ENCODE assay signal across 26 cellular contexts in the genomic region with DNA sequence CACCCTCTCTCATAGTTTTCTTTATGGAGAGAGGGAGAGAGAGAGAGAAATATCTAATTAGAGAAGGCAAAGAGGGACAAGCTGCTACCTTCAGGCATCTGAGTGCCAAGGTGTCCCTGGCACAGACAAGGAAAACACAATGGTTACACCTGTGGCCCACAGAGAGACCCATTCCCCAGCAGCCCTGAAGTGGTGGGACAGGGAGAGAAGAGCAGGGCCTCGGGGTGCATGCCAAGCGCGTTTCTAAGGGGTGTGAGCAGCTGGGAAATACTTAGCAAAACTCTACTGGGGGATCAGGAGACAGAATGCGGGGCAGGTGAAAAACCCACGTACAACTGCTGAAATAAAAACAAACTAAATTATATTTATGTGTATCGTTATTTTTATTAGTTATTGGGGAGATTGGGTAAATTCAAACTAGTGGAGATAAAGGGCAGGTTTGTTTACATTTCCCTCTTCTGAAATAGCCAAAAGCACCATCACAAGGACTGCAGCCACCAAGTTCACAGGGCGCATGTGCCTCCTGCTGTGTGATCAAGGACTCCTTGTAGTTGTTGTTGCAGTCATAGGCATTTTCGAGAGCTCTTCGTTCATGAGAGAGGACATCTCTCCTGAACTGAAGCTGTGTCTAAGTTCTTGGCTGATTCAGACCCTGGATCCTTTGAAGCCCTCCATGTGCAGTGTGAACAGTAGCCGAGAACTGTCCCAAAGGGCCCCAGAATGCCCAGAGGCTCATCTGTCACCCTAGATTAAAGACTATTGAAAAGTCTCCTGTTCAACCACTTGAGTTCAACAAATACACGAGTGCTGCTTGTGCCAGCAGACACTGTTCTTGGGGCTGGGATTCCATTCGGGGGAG. TPM values are rescaled to one million over a fixed set of nuclear protein-coding genes. Genes with fewer than 3 reads are reported as not detected.
"Had no signal": no experiment of that assay in that cellular context is flagged by ENCODE, and none has a peak within 500 bp of the region (broad histone marks: within the 10 kb centered on the region; RNA-seq: fewer than 3 reads in every experiment).

No MANE protein-coding gene starts in this region.

- H3K9me3 ChIP-seq: lower lobe of right lung, prostate gland, spleen, testis, transverse colon, uterus had no signal

- H3K27me3 ChIP-seq: dorsolateral prefrontal cortex, hepatocyte, spleen, testis, transverse colon, uterus had no signal

- H3K4me2 ChIP-seq: hepatocyte had no signal

- H3K4me1 ChIP-seq: lower lobe of right lung, parathyroid adenoma, prostate gland, spleen, testis, transverse colon, uterus had no signal

- H3K4me3 Mint-ChIP-seq: nephron; stimulated activated naive B cell treated with anti-CD40 and anti-IgM and Interleukin-4, amounts not matched to agents 10 μg/mL and 1 μg/mL and 100 μg/mL, for 72 hours; stimulated activated naive CD8-positive, alpha-beta T cell treated with anti-CD3 and anti-CD28 coated beads, Interleukin-15, amount 100 ng/mL, for 72 hours had no signal

- H3K9me3 Mint-ChIP-seq: nephron; stimulated activated naive CD8-positive, alpha-beta T cell treated with anti-CD3 and anti-CD28 coated beads, Interleukin-15, amount 100 ng/mL, for 72 hours had no signal

- H3K4me3 ChIP-seq: dorsolateral prefrontal cortex, hepatocyte, lower lobe of right lung, prostate gland, spleen, testis, transverse colon, uterus had no signal

- H3K4me1 Mint-ChIP-seq: nephron; stimulated activated naive B cell treated with anti-CD40 and anti-IgM and Interleukin-4, amounts not matched to agents 10 μg/mL and 1 μg/mL and 100 μg/mL, for 72 hours; stimulated activated naive CD8-positive, alpha-beta T cell treated with anti-CD3 and anti-CD28 coated beads, Interleukin-15, amount 100 ng/mL, for 72 hours had no signal

- H3K36me3 ChIP-seq: lower lobe of right lung, prostate gland, spleen, transverse colon, uterus had no signal

- H3K9ac ChIP-seq: parathyroid adenoma had no signal

- H3K27me3 Mint-ChIP-seq: stimulated activated naive B cell treated with anti-CD40 and anti-IgM and Interleukin-4, amounts not matched to agents 10 μg/mL and 1 μg/mL and 100 μg/mL, for 72 hours had no signal

- DNase-seq: cortex of kidney; dorsolateral prefrontal cortex; effector CD8-positive, alpha-beta T cell; foreskin melanocyte; head of caudate nucleus; kidney; left cardiac atrium; lower lobe of right lung; mesenchymal stem cell; midbrain; occipital lobe; spleen; stimulated activated CD4-positive, alpha-beta T cell treated with anti-CD3 and anti-CD28 coated beads, Interleukin-15, amount 100 ng/mL, for 24 hours; stimulated activated CD4-positive, alpha-beta T cell treated with anti-CD3 and anti-CD28 coated beads, Interleukin-1b, Interleukin-23, amount 100 ng/mL, for 48 hours; stimulated activated CD4-positive, alpha-beta T cell treated with anti-CD3 and anti-CD28 coated beads, Interleukin-4, amount 100 ng/mL, for 24 hours; stimulated activated naive B cell treated with anti-CD40 and anti-IgM and Interleukin-4, amounts not matched to agents 10 μg/mL and 1 μg/mL and 100 μg/mL, for 72 hours; stimulated activated naive CD8-positive, alpha-beta T cell treated with anti-CD3 and anti-CD28 coated beads, Interleukin-15, amount 100 ng/mL, for 72 hours; testis; transverse colon; uterus had no signal

- H3K79me2 ChIP-seq: hepatocyte, parathyroid adenoma had no signal

- H2AFZ ChIP-seq: hepatocyte, parathyroid adenoma had no signal

- H3K27ac ChIP-seq: dorsolateral prefrontal cortex, hepatocyte, lower lobe of right lung, parathyroid adenoma, prostate gland, spleen, testis, transverse colon, uterus had no signal

- H3K36me3 Mint-ChIP-seq: stimulated activated naive B cell treated with anti-CD40 and anti-IgM and Interleukin-4, amounts not matched to agents 10 μg/mL and 1 μg/mL and 100 μg/mL, for 72 hours had no signal

- ATAC-seq: left cardiac atrium; sciatic nerve; stimulated activated naive B cell treated with anti-CD40 and anti-IgM and Interleukin-4, amounts not matched to agents 10 μg/mL and 1 μg/mL and 100 μg/mL, for 72 hours; stimulated activated naive CD8-positive, alpha-beta T cell treated with anti-CD3 and anti-CD28 coated beads, Interleukin-15, amount 100 ng/mL, for 72 hours had no signal

- FAIRE-seq: kidney had no signal

- H3K27ac Mint-ChIP-seq: nephron had no signal

RNA-seq across cellular contexts. Expression of a gene that starts 0.7 kb away (rescaled TPM):
- total RNA-seq: prostate gland, sciatic nerve, skeletal muscle tissue had no signal
